ENCODE assay signal across 9 cellular contexts in genomic region chr17:59914274-59914854, GRCh38. TPM values are rescaled to one million over a fixed set of nuclear protein-coding genes. Genes with fewer than 3 reads are reported as not detected.
A peak's percentile ranks its signal among the peaks of the same experiment; 100 is the strongest.
DNase-seq lines count a peak whose midpoint lies in the region; ATAC-seq and TF ChIP-seq lines count a peak whose summit lies in the region.
"Had no signal": no experiment of that assay in that cellular context is flagged by ENCODE, and none has a peak within 500 bp of the region (broad histone marks: within the 10 kb centered on the region; RNA-seq: fewer than 3 reads in every experiment).

No MANE protein-coding gene starts in this region.

- ATAC-seq in memory B cell (ENCODE audit: low read depth) (peak; percentile 62), GM19452 (IDR thresholded peaks at IDR 0.05; ENCODE audit: unreplicated experiment) (no peak), GM18505 (IDR thresholded peaks at IDR 0.05; ENCODE audit: unreplicated experiment) (no peak)

- H3K4me3 ChIP-seq in HAP-1: no peak overlapping the region
- H3K4me3 ChIP-seq: SJSA1 had no signal

- H3K36me3 ChIP-seq in HAP-1 (replicated peaks): peaks cover 34% of the 10 kb centered on the region

- peaks cover 15% of the 10 kb centered on the region for H3K36me3 Mint-ChIP-seq in chondrocyte (ENCODE audit: low read depth)
- H3K36me3 Mint-ChIP-seq in memory B cell: peaks cover 19% of the 10 kb centered on the region
- peaks cover 42% of the 10 kb centered on the region for H3K36me3 Mint-ChIP-seq in T-helper 2 cell treated with Interferon-gamma antibody and Interleukin-4, amounts not matched to agents 5 μg/mL and 100 μg/mL, for 36 hours (ENCODE audit: low read depth)

- no peaks in the 10 kb centered on the region for H3K9me3 Mint-ChIP-seq in chondrocyte (ENCODE audit: low read depth)
- H3K9me3 Mint-ChIP-seq in memory B cell: no peaks in the 10 kb centered on the region
- no peaks in the 10 kb centered on the region for H3K9me3 Mint-ChIP-seq in T-helper 2 cell treated with Interferon-gamma antibody and Interleukin-4, amounts not matched to agents 5 μg/mL and 100 μg/mL, for 36 hours

- TF ChIP-seq CTCF in chondrocyte (IDR thresholded peaks at IDR 0.05): peak; percentile 91

- H3K4me3 Mint-ChIP-seq in chondrocyte (ENCODE audit: unreplicated experiment) (no peak overlapping the region), memory B cell (no peak overlapping the region)
- no peak overlapping the region for H3K4me3 Mint-ChIP-seq in T-helper 2 cell treated with Interferon-gamma antibody and Interleukin-4, amounts not matched to agents 5 μg/mL and 100 μg/mL, for 36 hours

- DNase-seq in COLO829 (ENCODE audit: low spot score) (peak; percentile 74), HAP-1 (ENCODE audit: low spot score in 2 of 2) (peak; percentile 25 to 56), NCI-H774 (lab: John Stamatoyannopoulos, UW) (peak; percentile 16), chondrocyte (ENCODE audit: low spot score) (no peak), memory B cell (ENCODE audit: low spot score in 2 of 2) (peak in 1 of 2 donors; percentile 49)
- no peak for DNase-seq in T-helper 2 cell treated with Interferon-gamma antibody and Interleukin-4, amounts not matched to agents 5 μg/mL and 100 μg/mL, for 36 hours (ENCODE audit: low spot score)

- H3K27me3 ChIP-seq in HAP-1 (ENCODE audit: low read depth): no peaks in the 10 kb centered on the region
- H3K27me3 ChIP-seq: SJSA1 had no signal

- in situ Hi-C loops in HAP-1 (cut with MboI; ENCODE audit: low sequenced_read_pairs): loop anchor here (10.0 to 25.0 kb wide), 3 partner anchors 120 to 602 kb away; no protein-coding TSS in a partner anchor

- H3K9me3 ChIP-seq in HAP-1: no peaks in the 10 kb centered on the region
- H3K9me3 ChIP-seq: SJSA1 had no signal

- H3K4me1 Mint-ChIP-seq in chondrocyte (ENCODE audit: low read depth): no peaks in the 10 kb centered on the region
- H3K4me1 Mint-ChIP-seq in memory B cell: no peaks in the 10 kb centered on the region
- H3K4me1 Mint-ChIP-seq in T-helper 2 cell treated with Interferon-gamma antibody and Interleukin-4, amounts not matched to agents 5 μg/mL and 100 μg/mL, for 36 hours (ENCODE audit: low read depth): peaks cover 4% of the 10 kb centered on the region

- no peak for TF ChIP-seq POLR2A in GM18505 (IDR thresholded peaks at IDR 0.05; ENCODE audit: borderline replicate concordance, extremely low read depth, insufficient read depth, insufficient read length)

- H3K27me3 Mint-ChIP-seq in chondrocyte (ENCODE audit: low read depth) (no peaks in the 10 kb centered on the region), memory B cell (no peaks in the 10 kb centered on the region)
- no peaks in the 10 kb centered on the region for H3K27me3 Mint-ChIP-seq in T-helper 2 cell treated with Interferon-gamma antibody and Interleukin-4, amounts not matched to agents 5 μg/mL and 100 μg/mL, for 36 hours (ENCODE audit: low read depth)

- H3K27ac Mint-ChIP-seq in chondrocyte (ENCODE audit: unreplicated experiment) (no peak overlapping the region), memory B cell (no peak overlapping the region)
- H3K27ac Mint-ChIP-seq in T-helper 2 cell treated with Interferon-gamma antibody and Interleukin-4, amounts not matched to agents 5 μg/mL and 100 μg/mL, for 36 hours: no peak overlapping the region

- no peaks in the 10 kb centered on the region for H3K4me1 ChIP-seq in HAP-1
- H3K4me1 ChIP-seq: SJSA1 had no signal

RNA-seq across cellular contexts. Expression of gene RPS6KB1, which starts 21.4 kb away (rescaled TPM):
- total RNA-seq in chondrocyte: 29.0 to 36.9 TPM (median 29.6 TPM) in 3 replicates

RNA-seq across cellular contexts. Expression of gene TUBD1, which starts 21.6 kb away (rescaled TPM):
- 6.0 to 10.5 TPM (median 6.0 TPM) in 3 replicates for total RNA-seq in chondrocyte

RNA-seq across cellular contexts. Expression of gene RNFT1, which starts 50.2 kb away (rescaled TPM):
- 21.4 to 31.9 TPM (median 23.3 TPM) in 3 replicates for total RNA-seq in chondrocyte

Comparison
In these comparisons a context has a peak if more than half of its experiments do, and no peak if none do; other contexts are left out.
1. DNase-seq: peak in COLO829 (single experiment), HAP-1 (2 of 2) and NCI-H774 (single experiment); none in chondrocyte (single experiment) and T-helper 2 cell treated with Interferon-gamma antibody and Interleukin-4, amounts not matched to agents 5 μg/mL and 100 μg/mL, for 36 hours (single experiment).